In the genomic region with DNA sequence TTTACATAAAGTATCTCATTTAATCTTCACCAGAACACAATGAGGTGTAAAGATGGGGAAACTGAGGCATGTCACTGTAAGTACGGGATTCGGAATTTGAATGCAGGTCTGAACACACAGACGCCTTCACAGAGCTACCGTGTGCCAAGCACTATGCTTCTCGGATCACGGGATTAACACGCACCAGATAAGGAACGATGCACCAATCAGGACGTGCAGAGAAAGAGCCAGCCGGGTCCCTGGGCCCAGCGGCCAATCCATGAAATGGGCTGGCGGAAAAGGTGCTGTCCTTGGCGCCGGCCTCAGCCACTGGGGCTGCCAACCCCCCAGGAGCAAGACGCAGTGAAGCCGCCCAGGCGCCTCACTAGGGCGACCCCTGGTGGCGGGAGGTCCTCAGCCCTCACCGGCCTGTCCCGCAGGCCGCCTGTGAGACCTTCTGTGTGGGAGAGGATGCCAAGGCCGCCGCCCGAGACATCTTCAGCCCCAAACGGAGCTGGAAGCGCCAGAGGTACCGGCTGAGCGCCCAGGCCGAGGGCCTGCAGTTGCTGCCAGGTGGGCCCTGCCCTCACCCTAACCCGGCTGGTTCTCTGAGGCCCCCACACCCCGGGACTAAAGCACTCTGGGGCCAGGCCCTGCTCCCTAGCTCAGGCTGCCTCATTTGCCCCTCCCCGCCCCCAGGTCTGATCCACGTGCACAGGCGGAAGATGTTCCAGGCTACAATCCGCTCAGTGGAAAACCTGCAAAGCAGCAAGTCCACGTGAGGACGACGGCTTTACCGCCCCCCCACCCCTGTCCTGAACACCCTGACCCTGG, we compare ENCODE assay signal across 1 cellular context.
TF ChIP-seq lines count a peak whose summit lies in the region.

No MANE protein-coding gene starts in this region.

TF ChIP-seq in K562, 482 proteins besides CTCF, POLR2A, EP300 and RAD21 (continued from another document and continues in another):
- TF ChIP-seq, protein P1, sequence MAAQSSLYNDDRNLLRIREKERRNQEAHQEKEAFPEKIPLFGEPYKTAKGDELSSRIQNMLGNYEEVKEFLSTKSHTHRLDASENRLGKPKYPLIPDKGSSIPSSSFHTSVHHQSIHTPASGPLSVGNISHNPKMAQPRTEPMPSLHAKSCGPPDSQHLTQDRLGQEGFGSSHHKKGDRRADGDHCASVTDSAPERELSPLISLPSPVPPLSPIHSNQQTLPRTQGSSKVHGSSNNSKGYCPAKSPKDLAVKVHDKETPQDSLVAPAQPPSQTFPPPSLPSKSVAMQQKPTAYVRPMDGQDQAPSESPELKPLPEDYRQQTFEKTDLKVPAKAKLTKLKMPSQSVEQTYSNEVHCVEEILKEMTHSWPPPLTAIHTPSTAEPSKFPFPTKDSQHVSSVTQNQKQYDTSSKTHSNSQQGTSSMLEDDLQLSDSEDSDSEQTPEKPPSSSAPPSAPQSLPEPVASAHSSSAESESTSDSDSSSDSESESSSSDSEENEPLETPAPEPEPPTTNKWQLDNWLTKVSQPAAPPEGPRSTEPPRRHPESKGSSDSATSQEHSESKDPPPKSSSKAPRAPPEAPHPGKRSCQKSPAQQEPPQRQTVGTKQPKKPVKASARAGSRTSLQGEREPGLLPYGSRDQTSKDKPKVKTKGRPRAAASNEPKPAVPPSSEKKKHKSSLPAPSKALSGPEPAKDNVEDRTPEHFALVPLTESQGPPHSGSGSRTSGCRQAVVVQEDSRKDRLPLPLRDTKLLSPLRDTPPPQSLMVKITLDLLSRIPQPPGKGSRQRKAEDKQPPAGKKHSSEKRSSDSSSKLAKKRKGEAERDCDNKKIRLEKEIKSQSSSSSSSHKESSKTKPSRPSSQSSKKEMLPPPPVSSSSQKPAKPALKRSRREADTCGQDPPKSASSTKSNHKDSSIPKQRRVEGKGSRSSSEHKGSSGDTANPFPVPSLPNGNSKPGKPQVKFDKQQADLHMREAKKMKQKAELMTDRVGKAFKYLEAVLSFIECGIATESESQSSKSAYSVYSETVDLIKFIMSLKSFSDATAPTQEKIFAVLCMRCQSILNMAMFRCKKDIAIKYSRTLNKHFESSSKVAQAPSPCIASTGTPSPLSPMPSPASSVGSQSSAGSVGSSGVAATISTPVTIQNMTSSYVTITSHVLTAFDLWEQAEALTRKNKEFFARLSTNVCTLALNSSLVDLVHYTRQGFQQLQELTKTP (IDR thresholded peaks at IDR 0.05; ENCODE audit: low read depth in 1 of 2, partially characterized antibody in 2 of 2) = peak; percentile 33 to 90
- TF ChIP-seq, protein P2, sequence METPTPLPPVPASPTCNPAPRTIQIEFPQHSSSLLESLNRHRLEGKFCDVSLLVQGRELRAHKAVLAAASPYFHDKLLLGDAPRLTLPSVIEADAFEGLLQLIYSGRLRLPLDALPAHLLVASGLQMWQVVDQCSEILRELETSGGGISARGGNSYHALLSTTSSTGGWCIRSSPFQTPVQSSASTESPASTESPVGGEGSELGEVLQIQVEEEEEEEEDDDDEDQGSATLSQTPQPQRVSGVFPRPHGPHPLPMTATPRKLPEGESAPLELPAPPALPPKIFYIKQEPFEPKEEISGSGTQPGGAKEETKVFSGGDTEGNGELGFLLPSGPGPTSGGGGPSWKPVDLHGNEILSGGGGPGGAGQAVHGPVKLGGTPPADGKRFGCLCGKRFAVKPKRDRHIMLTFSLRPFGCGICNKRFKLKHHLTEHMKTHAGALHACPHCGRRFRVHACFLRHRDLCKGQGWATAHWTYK (CRISPR knock-in tag; IDR thresholded peaks at IDR 0.05) = peak; percentile 84
- TF ChIP-seq RBM14 (IDR thresholded peaks at IDR 0.05; ENCODE audit: borderline replicate concordance, insufficient read depth, low read depth, low read length) = 0 out of 2 replicates have a peak, but pooled peaks have one; percentile 86
- no peak for TF ChIP-seq ZNF780A (CRISPR knock-in tag; IDR thresholded peaks at IDR 0.05)
- 0 out of 2 replicates have a peak, but pooled peaks have one; percentile 73 for TF ChIP-seq SRSF1 (IDR thresholded peaks at IDR 0.05; ENCODE audit: low read depth, low read length)
- TF ChIP-seq SREBF2 (CRISPR knock-in tag; IDR thresholded peaks at IDR 0.05) = peak; percentile 99; the same call in 1 of the 2 replicates
- TF ChIP-seq, protein P3, sequence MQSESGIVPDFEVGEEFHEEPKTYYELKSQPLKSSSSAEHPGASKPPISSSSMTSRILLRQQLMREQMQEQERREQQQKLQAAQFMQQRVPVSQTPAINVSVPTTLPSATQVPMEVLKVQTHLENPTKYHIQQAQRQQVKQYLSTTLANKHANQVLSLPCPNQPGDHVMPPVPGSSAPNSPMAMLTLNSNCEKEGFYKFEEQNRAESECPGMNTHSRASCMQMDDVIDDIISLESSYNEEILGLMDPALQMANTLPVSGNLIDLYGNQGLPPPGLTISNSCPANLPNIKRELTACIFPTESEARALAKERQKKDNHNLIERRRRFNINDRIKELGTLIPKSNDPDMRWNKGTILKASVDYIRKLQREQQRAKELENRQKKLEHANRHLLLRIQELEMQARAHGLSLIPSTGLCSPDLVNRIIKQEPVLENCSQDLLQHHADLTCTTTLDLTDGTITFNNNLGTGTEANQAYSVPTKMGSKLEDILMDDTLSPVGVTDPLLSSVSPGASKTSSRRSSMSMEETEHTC (IDR thresholded peaks at IDR 0.05) = peak; percentile 84; the same call in 1 of the 2 replicates
- TF ChIP-seq STAT5B (CRISPR knock-in tag; IDR thresholded peaks at IDR 0.05) = no peak
- no peak for TF ChIP-seq ETS2 (tag; IDR thresholded peaks at IDR 0.05; ENCODE audit: borderline replicate concordance, poor library complexity, severe bottlenecking)
- peak; percentile 96 for TF ChIP-seq SMAD4 (CRISPR knock-in tag; conservative IDR thresholded peaks at IDR 0.05)
- peak; percentile 89 for TF ChIP-seq TARDBP (IDR thresholded peaks at IDR 0.05)
- no peak for TF ChIP-seq HNRNPH1 (optimal IDR thresholded peaks at IDR 0.05; ENCODE audit: low read depth, low read length)
- peak in 1 of 2 experiments; percentile 63; a peak in 2 of 4 replicates for TF ChIP-seq TEAD1 (CRISPR knock-in tag; IDR thresholded peaks at IDR 0.05)
- TF ChIP-seq ZNF316 (IDR thresholded peaks at IDR 0.05) = peak; percentile 35
- 0 out of 2 replicates have a peak, but pooled peaks have one; percentile 48 for TF ChIP-seq ZNF12 (CRISPR knock-in tag; IDR thresholded peaks at IDR 0.05)
- TF ChIP-seq, protein P4, sequence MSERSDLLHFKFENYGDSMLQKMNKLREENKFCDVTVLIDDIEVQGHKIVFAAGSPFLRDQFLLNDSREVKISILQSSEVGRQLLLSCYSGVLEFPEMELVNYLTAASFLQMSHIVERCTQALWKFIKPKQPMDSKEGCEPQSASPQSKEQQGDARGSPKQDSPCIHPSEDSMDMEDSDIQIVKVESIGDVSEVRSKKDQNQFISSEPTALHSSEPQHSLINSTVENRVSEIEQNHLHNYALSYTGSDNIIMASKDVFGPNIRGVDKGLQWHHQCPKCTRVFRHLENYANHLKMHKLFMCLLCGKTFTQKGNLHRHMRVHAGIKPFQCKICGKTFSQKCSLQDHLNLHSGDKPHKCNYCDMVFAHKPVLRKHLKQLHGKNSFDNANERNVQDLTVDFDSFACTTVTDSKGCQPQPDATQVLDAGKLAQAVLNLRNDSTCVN (CRISPR knock-in tag; IDR thresholded peaks at IDR 0.05) = 0 out of 2 replicates have a peak, but pooled peaks have one; percentile 55
- TF ChIP-seq, protein P5, sequence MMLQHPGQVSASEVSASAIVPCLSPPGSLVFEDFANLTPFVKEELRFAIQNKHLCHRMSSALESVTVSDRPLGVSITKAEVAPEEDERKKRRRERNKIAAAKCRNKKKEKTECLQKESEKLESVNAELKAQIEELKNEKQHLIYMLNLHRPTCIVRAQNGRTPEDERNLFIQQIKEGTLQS (IDR thresholded peaks at IDR 0.05) = 0 out of 2 replicates have a peak, but pooled peaks have one; percentile 42
- TF ChIP-seq, protein P5 (CRISPR knock-in tag; conservative IDR thresholded peaks at IDR 0.05) = peak; percentile 77; the same call in 1 of the 2 replicates
- peak; percentile 87 to 94 for TF ChIP-seq RCOR1 (IDR thresholded peaks at IDR 0.05; ENCODE audit: borderline replicate concordance in 1 of 2, low read depth in 2 of 2, low read length in 2 of 2)
- peak; percentile 91 for TF ChIP-seq DPF2 (IDR thresholded peaks at IDR 0.05)
- TF ChIP-seq, protein P6, sequence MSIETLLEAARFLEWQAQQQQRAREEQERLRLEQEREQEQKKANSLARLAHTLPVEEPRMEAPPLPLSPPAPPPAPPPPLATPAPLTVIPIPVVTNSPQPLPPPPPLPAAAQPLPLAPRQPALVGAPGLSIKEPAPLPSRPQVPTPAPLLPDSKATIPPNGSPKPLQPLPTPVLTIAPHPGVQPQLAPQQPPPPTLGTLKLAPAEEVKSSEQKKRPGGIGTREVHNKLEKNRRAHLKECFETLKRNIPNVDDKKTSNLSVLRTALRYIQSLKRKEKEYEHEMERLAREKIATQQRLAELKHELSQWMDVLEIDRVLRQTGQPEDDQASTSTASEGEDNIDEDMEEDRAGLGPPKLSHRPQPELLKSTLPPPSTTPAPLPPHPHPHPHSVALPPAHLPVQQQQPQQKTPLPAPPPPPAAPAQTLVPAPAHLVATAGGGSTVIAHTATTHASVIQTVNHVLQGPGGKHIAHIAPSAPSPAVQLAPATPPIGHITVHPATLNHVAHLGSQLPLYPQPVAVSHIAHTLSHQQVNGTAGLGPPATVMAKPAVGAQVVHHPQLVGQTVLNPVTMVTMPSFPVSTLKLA (conservative IDR thresholded peaks at IDR 0.05) = peak; percentile 82 to 87
- TF ChIP-seq ELF4 (CRISPR knock-in tag; IDR thresholded peaks at IDR 0.05) = no peak
- TF ChIP-seq TCF7L2 (IDR thresholded peaks at IDR 0.05; ENCODE audit: low read depth, low read length) = 0 out of 2 replicates have a peak, but pooled peaks have one; percentile 20
- TF ChIP-seq ZNF384 (IDR thresholded peaks at IDR 0.05; ENCODE audit: low read depth, low read length) = no peak
- 0 out of 2 replicates have a peak, but pooled peaks have one; percentile 22 for TF ChIP-seq ZNF23 (CRISPR knock-in tag; IDR thresholded peaks at IDR 0.05)
- peak; percentile 54 for TF ChIP-seq ZNF583 (CRISPR knock-in tag; IDR thresholded peaks at IDR 0.05)
- peak; percentile 87 for TF ChIP-seq CBFB (CRISPR knock-in tag; IDR thresholded peaks at IDR 0.05)
- TF ChIP-seq, protein P7, sequence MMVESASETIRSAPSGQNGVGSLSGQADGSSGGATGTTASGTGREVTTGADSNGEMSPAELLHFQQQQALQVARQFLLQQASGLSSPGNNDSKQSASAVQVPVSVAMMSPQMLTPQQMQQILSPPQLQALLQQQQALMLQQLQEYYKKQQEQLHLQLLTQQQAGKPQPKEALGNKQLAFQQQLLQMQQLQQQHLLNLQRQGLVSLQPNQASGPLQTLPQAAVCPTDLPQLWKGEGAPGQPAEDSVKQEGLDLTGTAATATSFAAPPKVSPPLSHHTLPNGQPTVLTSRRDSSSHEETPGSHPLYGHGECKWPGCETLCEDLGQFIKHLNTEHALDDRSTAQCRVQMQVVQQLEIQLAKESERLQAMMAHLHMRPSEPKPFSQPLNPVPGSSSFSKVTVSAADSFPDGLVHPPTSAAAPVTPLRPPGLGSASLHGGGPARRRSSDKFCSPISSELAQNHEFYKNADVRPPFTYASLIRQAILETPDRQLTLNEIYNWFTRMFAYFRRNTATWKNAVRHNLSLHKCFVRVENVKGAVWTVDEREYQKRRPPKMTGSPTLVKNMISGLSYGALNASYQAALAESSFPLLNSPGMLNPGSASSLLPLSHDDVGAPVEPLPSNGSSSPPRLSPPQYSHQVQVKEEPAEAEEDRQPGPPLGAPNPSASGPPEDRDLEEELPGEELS (CRISPR knock-in tag; IDR thresholded peaks at IDR 0.05; ENCODE audit: borderline replicate concordance) = 0 out of 2 replicates have a peak, but pooled peaks have one; percentile 76
- TF ChIP-seq, protein P8, sequence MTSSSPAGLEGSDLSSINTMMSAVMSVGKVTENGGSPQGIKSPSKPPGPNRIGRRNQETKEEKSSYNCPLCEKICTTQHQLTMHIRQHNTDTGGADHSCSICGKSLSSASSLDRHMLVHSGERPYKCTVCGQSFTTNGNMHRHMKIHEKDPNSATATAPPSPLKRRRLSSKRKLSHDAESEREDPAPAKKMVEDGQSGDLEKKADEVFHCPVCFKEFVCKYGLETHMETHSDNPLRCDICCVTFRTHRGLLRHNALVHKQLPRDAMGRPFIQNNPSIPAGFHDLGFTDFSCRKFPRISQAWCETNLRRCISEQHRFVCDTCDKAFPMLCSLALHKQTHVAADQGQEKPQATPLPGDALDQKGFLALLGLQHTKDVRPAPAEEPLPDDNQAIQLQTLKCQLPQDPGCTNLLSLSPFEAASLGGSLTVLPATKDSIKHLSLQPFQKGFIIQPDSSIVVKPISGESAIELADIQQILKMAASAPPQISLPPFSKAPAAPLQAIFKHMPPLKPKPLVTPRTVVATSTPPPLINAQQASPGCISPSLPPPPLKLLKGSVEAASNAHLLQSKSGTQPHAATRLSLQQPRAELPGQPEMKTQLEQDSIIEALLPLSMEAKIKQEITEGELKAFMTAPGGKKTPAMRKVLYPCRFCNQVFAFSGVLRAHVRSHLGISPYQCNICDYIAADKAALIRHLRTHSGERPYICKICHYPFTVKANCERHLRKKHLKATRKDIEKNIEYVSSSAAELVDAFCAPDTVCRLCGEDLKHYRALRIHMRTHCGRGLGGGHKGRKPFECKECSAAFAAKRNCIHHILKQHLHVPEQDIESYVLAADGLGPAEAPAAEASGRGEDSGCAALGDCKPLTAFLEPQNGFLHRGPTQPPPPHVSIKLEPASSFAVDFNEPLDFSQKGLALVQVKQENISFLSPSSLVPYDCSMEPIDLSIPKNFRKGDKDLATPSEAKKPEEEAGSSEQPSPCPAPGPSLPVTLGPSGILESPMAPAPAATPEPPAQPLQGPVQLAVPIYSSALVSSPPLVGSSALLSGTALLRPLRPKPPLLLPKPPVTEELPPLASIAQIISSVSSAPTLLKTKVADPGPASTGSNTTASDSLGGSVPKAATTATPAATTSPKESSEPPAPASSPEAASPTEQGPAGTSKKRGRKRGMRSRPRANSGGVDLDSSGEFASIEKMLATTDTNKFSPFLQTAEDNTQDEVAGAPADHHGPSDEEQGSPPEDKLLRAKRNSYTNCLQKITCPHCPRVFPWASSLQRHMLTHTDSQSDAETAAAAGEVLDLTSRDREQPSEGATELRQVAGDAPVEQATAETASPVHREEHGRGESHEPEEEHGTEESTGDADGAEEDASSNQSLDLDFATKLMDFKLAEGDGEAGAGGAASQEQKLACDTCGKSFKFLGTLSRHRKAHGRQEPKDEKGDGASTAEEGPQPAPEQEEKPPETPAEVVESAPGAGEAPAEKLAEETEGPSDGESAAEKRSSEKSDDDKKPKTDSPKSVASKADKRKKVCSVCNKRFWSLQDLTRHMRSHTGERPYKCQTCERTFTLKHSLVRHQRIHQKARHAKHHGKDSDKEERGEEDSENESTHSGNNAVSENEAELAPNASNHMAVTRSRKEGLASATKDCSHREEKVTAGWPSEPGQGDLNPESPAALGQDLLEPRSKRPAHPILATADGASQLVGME (CRISPR knock-in tag; IDR thresholded peaks at IDR 0.05) = peak; percentile 90; the same call in 1 of the 2 replicates
- peak; percentile 90 for TF ChIP-seq POLR2G (IDR thresholded peaks at IDR 0.05; ENCODE audit: low read depth, low read length)
- TF ChIP-seq FOXM1 (IDR thresholded peaks at IDR 0.05; ENCODE audit: low read depth) = peak; percentile 70
- no peak for TF ChIP-seq FOXM1 (CRISPR knock-in tag; IDR thresholded peaks at IDR 0.05; ENCODE audit: low read depth)
- peak in 1 of 2 experiments; percentile 77 for TF ChIP-seq FOXK2 (conservative IDR thresholded peaks at IDR 0.05 in 1 of 2, IDR thresholded peaks at IDR 0.05 in 1 of 2; ENCODE audit: low read depth in 2 of 2)
- TF ChIP-seq CCAR2 (IDR thresholded peaks at IDR 0.05; ENCODE audit: low read depth, low read length) = no peak
- no peak; the same call in 1 of the 2 replicates for TF ChIP-seq ZNF274 (IDR thresholded peaks at IDR 0.05; ENCODE audit: borderline replicate concordance, low read depth, low read length)
- TF ChIP-seq FUS (optimal IDR thresholded peaks at IDR 0.05; ENCODE audit: low read depth, low read length) = no peak
- peak; percentile 79 for TF ChIP-seq POLR2B (IDR thresholded peaks at IDR 0.05; ENCODE audit: low read depth, partially characterized antibody)
